8 cellular contexts compared by ENCODE assay signal in the genomic region with DNA sequence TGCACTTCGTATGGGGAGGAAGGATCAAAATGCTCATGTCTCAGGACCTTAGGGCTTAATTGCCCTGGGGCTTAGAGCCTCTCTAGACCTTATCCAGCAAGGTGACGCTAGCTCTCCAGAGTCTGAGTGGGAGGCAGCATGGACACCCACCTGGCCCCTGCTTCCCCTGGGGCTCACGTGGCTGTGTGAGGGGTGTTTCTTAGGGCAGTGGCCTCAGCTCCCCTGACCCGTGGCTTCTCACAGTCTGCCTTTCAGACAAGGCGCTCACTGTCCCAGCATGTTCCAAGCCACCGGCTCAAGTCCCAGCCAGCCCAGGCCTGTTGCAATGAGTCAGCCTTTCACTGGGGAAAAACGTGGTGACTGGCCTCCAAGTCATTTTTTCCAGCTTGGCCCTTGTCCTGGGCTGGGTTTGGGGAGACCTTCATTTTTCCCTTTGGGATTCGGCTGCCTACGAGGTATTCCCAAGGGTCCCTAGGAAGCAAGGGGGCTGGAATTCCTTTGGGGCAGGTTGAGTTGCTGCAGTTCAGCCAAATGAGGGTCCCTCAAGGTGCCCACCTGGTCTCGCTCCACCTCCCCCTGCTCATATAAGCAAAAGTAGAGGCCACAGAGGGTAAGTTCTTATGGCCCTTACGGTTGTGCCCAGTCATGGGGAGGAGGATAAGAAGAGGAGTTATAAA. TPM values are rescaled to one million over a fixed set of nuclear protein-coding genes. Genes with fewer than 3 reads are reported as not detected.
DNase-seq lines count a peak whose midpoint lies in the region; ATAC-seq and TF ChIP-seq lines count a peak whose summit lies in the region.

No MANE protein-coding gene starts in this region.

- H3K27ac ChIP-seq in breast epithelium: peak overlapping the region; percentile 90
- no peak overlapping the region for H3K27ac ChIP-seq in lower lobe of right lung
- peak overlapping the region; percentile 23 to 35 for H3K27ac ChIP-seq in uterus

- no peak for TF ChIP-seq CTCF in breast epithelium (IDR thresholded peaks at IDR 0.05)
- TF ChIP-seq CTCF in lower lobe of right lung (IDR thresholded peaks at IDR 0.05): no peak
- TF ChIP-seq CTCF in uterus (IDR thresholded peaks at IDR 0.05): no peak

- no peaks in the 10 kb centered on the region for H3K9me3 ChIP-seq in breast epithelium
- H3K9me3 ChIP-seq in lower lobe of right lung: no peaks in the 10 kb centered on the region
- no peaks in the 10 kb centered on the region for H3K9me3 ChIP-seq in uterus

- no peak overlapping the region for H3K4me3 ChIP-seq in breast epithelium
- no peak overlapping the region for H3K4me3 ChIP-seq in lower lobe of right lung
- H3K4me3 ChIP-seq in uterus: no peak overlapping the region

- H3K36me3 ChIP-seq in breast epithelium (no peaks in the 10 kb centered on the region), lower lobe of right lung (no peaks in the 10 kb centered on the region), uterus (no peaks in the 10 kb centered on the region)

- H3K4me1 ChIP-seq in breast epithelium: peaks cover 4 to 6% of the 10 kb centered on the region in 2 donors
- peaks cover under 1% of the 10 kb centered on the region for H3K4me1 ChIP-seq in lower lobe of right lung
- no peaks in the 10 kb centered on the region for H3K4me1 ChIP-seq in uterus

- TF ChIP-seq POLR2A in breast epithelium (IDR thresholded peaks at IDR 0.05) (no peak), uterus (IDR thresholded peaks at IDR 0.05) (no peak)

- DNase-seq in breast epithelium (ENCODE audit: low spot score in 2 of 2): peak; percentile 75 to 90
- DNase-seq in lower lobe of right lung: no peak
- DNase-seq in uterus: peak in 1 of 2 donors; percentile 66
- no peak for DNase-seq in COLO829 (ENCODE audit: low spot score)
- DNase-seq in SK-N-DZ (ENCODE audit: low spot score): no peak

- ATAC-seq in GM18498 (IDR thresholded peaks at IDR 0.05; ENCODE audit: unreplicated experiment) (peak; percentile 55), HG03095 (IDR thresholded peaks at IDR 0.05; ENCODE audit: unreplicated experiment) (peak; percentile 43), lower lobe of right lung (peak; percentile 37 to 49), GM18520 (IDR thresholded peaks at IDR 0.05; ENCODE audit: unreplicated experiment) (no peak)

- H3K27me3 ChIP-seq in breast epithelium: no peaks in the 10 kb centered on the region
- H3K27me3 ChIP-seq in lower lobe of right lung (ENCODE audit: low read depth): no peaks in the 10 kb centered on the region
- no peaks in the 10 kb centered on the region for H3K27me3 ChIP-seq in uterus

- intact Hi-C loops in breast epithelium (cut with DNase I; ENCODE audit: low total_unique reads): no loop called here
- intact Hi-C loops in lower lobe of right lung (cut with DNase I): no loop called here
- intact Hi-C loops in uterus (cut with DNase I; ENCODE audit: low total_unique reads): no loop called here

RNA-seq across cellular contexts. Expression of gene BHLHE40, which starts 15.7 kb away (rescaled TPM):
- total RNA-seq in breast epithelium (100 to 1,000 TPM in 2 of 3 donors, 10 to 100 TPM in 1; 13.8 to 177 (median 135) TPM), lower lobe of right lung (84.8 TPM), uterus (10 to 100 TPM; 11.4 to 84.2 (median 28.1) TPM)
- 0.03 and 0.09 TPM in 2 replicates for polyA plus RNA-seq in SK-N-DZ (2014; cell fraction: cytosol; rRNA removed)
- not detected in 2 replicates for polyA plus RNA-seq in SK-N-DZ (2014; cell fraction: nucleus; rRNA removed)

Comparison
In these comparisons a context has a peak if more than half of its experiments do, and no peak if none do; other contexts are left out.
1. DNase-seq: peak in breast epithelium (2 of 2); none in lower lobe of right lung (single experiment), COLO829 (single experiment) and SK-N-DZ (single experiment).